In genomic region chr6:45836984-45837383, GRCh38 we compare ENCODE assay signal across 14 cellular contexts.
"Had no signal": no experiment of that assay in that cellular context is flagged by ENCODE, and none has a peak within 500 bp of the region (broad histone marks: within the 10 kb centered on the region; RNA-seq: fewer than 3 reads in every experiment).

No MANE protein-coding gene starts in this region.

- H3K4me3 ChIP-seq: mucosa of descending colon, prostate gland, thyroid gland, vagina had no signal

- DNase-seq: anterior cingulate cortex; hypothalamus; left colon; mucosa of descending colon; occipital lobe; SK-N-SH; stimulated activated CD4-positive, alpha-beta T cell treated with anti-CD3 and anti-CD28 coated beads, Interleukin-12 subunit alpha, Interleukin-12 subunit beta, amount 100 ng/mL, for 4 hours; thyroid gland had no signal

- ATAC-seq: left colon, mucosa of descending colon, sciatic nerve had no signal

- H3K27ac Mint-ChIP-seq: activated naive CD4-positive, alpha-beta T cell treated with anti-CD3 and anti-CD28 coated beads, Interleukin-2, amount 50 U/mL, for 24 hours; nephron; T-helper 1 cell treated with Interleukin-12 subunit alpha and Interleukin-12 subunit beta and Interleukin-4 antibody, amounts not matched to agents 30 μg/mL and 1 μg/mL, for 36 hours had no signal

- H3K36me3 Mint-ChIP-seq: activated naive CD4-positive, alpha-beta T cell treated with anti-CD3 and anti-CD28 coated beads, Interleukin-2, amount 50 U/mL, for 24 hours had no signal

- H3K27me3 Mint-ChIP-seq: activated naive CD4-positive, alpha-beta T cell treated with anti-CD3 and anti-CD28 coated beads, Interleukin-2, amount 50 U/mL, for 24 hours had no signal

- H3K4me1 Mint-ChIP-seq: nephron had no signal

- H3K4me1 ChIP-seq: prostate gland, thyroid gland, vagina had no signal

- H3K9me3 Mint-ChIP-seq: activated naive CD4-positive, alpha-beta T cell treated with anti-CD3 and anti-CD28 coated beads, Interleukin-2, amount 50 U/mL, for 24 hours; nephron; T-helper 1 cell treated with Interleukin-12 subunit alpha and Interleukin-12 subunit beta and Interleukin-4 antibody, amounts not matched to agents 30 μg/mL and 1 μg/mL, for 36 hours had no signal

- H3K4me3 Mint-ChIP-seq: activated naive CD4-positive, alpha-beta T cell treated with anti-CD3 and anti-CD28 coated beads, Interleukin-2, amount 50 U/mL, for 24 hours; nephron; T-helper 1 cell treated with Interleukin-12 subunit alpha and Interleukin-12 subunit beta and Interleukin-4 antibody, amounts not matched to agents 30 μg/mL and 1 μg/mL, for 36 hours had no signal

- H3K36me3 ChIP-seq: prostate gland, thyroid gland, vagina had no signal

- H3K27ac ChIP-seq: prostate gland, thyroid gland, vagina had no signal

- H3K27me3 ChIP-seq: thyroid gland, vagina had no signal

- H3K9me3 ChIP-seq: mucosa of descending colon, prostate gland, SK-N-SH, thyroid gland, vagina had no signal
